14 cellular contexts compared by ENCODE assay signal in genomic region chr15:71080705-71081104, GRCh38. TPM values are rescaled to one million over a fixed set of nuclear protein-coding genes. Genes with fewer than 3 reads are reported as not detected.
DNase-seq lines count a peak whose midpoint lies in the region; ATAC-seq and TF ChIP-seq lines count a peak whose summit lies in the region.
"Had no signal": no experiment of that assay in that cellular context is flagged by ENCODE, and none has a peak within 500 bp of the region (broad histone marks: within the 10 kb centered on the region; RNA-seq: fewer than 3 reads in every experiment).

No MANE protein-coding gene starts in this region.

- TF ChIP-seq CTCF in HFFc6 (IDR thresholded peaks at IDR 0.05) (no peak), astrocyte of the spinal cord (IDR thresholded peaks at IDR 0.05; ENCODE audit: low read depth, low read length) (no peak)
- no peak for TF ChIP-seq CTCF in CD8-positive, alpha-beta T cell (IDR thresholded peaks at IDR 0.05)

- H3K4me3 ChIP-seq in astrocyte of the spinal cord (ENCODE audit: low read depth, low read length) (no peak overlapping the region), aorta (ENCODE audit: low read length in 2 of 2) (no peak overlapping the region)
- no peak overlapping the region for H3K4me3 ChIP-seq in CD8-positive, alpha-beta T cell (ENCODE audit: low read depth, low read length)
- H3K4me3 ChIP-seq: right atrium auricular region, SK-N-MC had no signal

- H3K27ac ChIP-seq in aorta (ENCODE audit: low read depth in 1 of 2, low read length in 2 of 2): peak overlapping the region; percentile 23 to 81
- H3K27ac ChIP-seq in CD8-positive, alpha-beta T cell (ENCODE audit: low read depth, low read length): no peak overlapping the region
- H3K27ac ChIP-seq: right atrium auricular region, SK-N-MC had no signal

- peak overlapping the region; percentile 83 for H3K27ac Mint-ChIP-seq in HFFc6
- no peak overlapping the region for H3K27ac Mint-ChIP-seq in CD8-positive, alpha-beta T cell
- H3K27ac Mint-ChIP-seq: WTC11 had no signal

- H3K9me3 Mint-ChIP-seq in HFFc6: no peaks in the 10 kb centered on the region
- H3K9me3 Mint-ChIP-seq in CD8-positive, alpha-beta T cell: no peaks in the 10 kb centered on the region
- no peaks in the 10 kb centered on the region for H3K9me3 Mint-ChIP-seq in activated T-cell treated with anti-CD3 and anti-CD28 coated beads, Interleukin-2, amount 50 U/mL, for 4 hours

- CTCF ChIA-PET in CD8-positive, alpha-beta T cell (lab: Charles Lee): no interaction called here

- H3K4me1 ChIP-seq in aorta (ENCODE audit: control insufficient read depth in 1 of 2, insufficient read depth in 2 of 2, low read length in 2 of 2): peaks cover 3 to 4% of the 10 kb centered on the region in 2 donors
- no peaks in the 10 kb centered on the region for H3K4me1 ChIP-seq in CD8-positive, alpha-beta T cell (ENCODE audit: insufficient read depth, low read length)

- H3K27me3 Mint-ChIP-seq in HFFc6 (ENCODE audit: insufficient read depth): peaks cover 2% of the 10 kb centered on the region
- H3K27me3 Mint-ChIP-seq in CD8-positive, alpha-beta T cell (ENCODE audit: low read depth): peaks cover 30% of the 10 kb centered on the region
- H3K27me3 Mint-ChIP-seq in activated T-cell treated with anti-CD3 and anti-CD28 coated beads, Interleukin-2, amount 50 U/mL, for 4 hours (ENCODE audit: low read depth): peaks cover 24% of the 10 kb centered on the region

- intact Hi-C loops in aorta (cut with DNase I): no loop called here
- intact Hi-C loops in CD8-positive, alpha-beta T cell (cut with DNase I, micrococcal nuclease): no loop called here

- 3 to 4% methylated on average over 1 of the region's 1 CpG for WGBS in aorta, 2 donors

- in situ Hi-C loops in astrocyte of the spinal cord (cut with HindIII; ENCODE audit: low sequenced_read_pairs): no loop called here

- H3K4me1 Mint-ChIP-seq in HFFc6 (ENCODE audit: low read depth): peaks cover 33% of the 10 kb centered on the region
- H3K4me1 Mint-ChIP-seq in CD8-positive, alpha-beta T cell (ENCODE audit: low read depth): no peaks in the 10 kb centered on the region
- H3K4me1 Mint-ChIP-seq in activated T-cell treated with anti-CD3 and anti-CD28 coated beads, Interleukin-2, amount 50 U/mL, for 4 hours (ENCODE audit: low read depth): no peaks in the 10 kb centered on the region

- H3K36me3 Mint-ChIP-seq in HFFc6 (ENCODE audit: low read depth): 0 out of 2 replicates have a peak, but pooled peaks cover 4% of the 10 kb centered on the region
- no peaks in the 10 kb centered on the region for H3K36me3 Mint-ChIP-seq in CD8-positive, alpha-beta T cell
- no peaks in the 10 kb centered on the region for H3K36me3 Mint-ChIP-seq in activated T-cell treated with anti-CD3 and anti-CD28 coated beads, Interleukin-2, amount 50 U/mL, for 4 hours (ENCODE audit: insufficient read depth)
- H3K36me3 Mint-ChIP-seq: WTC11 had no signal

- ATAC-seq in aorta (ENCODE audit: low FRiP score): no peak
- ATAC-seq in CD8-positive, alpha-beta T cell: no peak
- no peak for ATAC-seq in activated T-cell treated with anti-CD3 and anti-CD28 coated beads, Interleukin-2, amount 50 U/mL, for 4 hours
- ATAC-seq: WTC11 had no signal

- POLR2A ChIA-PET in CD8-positive, alpha-beta T cell (lab: Charles Lee): no interaction called here

- peak overlapping the region; percentile 45; the same call in 1 of the 2 replicates for H3K4me3 Mint-ChIP-seq in HFFc6
- no peak overlapping the region for H3K4me3 Mint-ChIP-seq in CD8-positive, alpha-beta T cell
- no peak overlapping the region for H3K4me3 Mint-ChIP-seq in activated T-cell treated with anti-CD3 and anti-CD28 coated beads, Interleukin-2, amount 50 U/mL, for 4 hours
- H3K4me3 Mint-ChIP-seq: WTC11 had no signal

- no peaks in the 10 kb centered on the region for H3K27me3 ChIP-seq in aorta (ENCODE audit: control insufficient read depth in 1 of 2, insufficient read depth in 2 of 2, low read length in 1 of 2)
- H3K27me3 ChIP-seq in CD8-positive, alpha-beta T cell (ENCODE audit: insufficient read depth, low read length): peaks cover 3% of the 10 kb centered on the region
- H3K27me3 ChIP-seq: right atrium auricular region had no signal

- peak; percentile 80 for DNase-seq in HFFc6
- DNase-seq in astrocyte of the spinal cord (ENCODE audit: low read depth, low spot score): peak; percentile 61
- DNase-seq in iris pigment epithelial cell (ENCODE audit: low read depth): peak; percentile 98
- no peak for DNase-seq in aorta
- DNase-seq in CD8-positive, alpha-beta T cell: no peak
- no peak for DNase-seq in activated T-cell treated with anti-CD3 and anti-CD28 coated beads, Interleukin-2, amount 50 U/mL, for 4 hours
- no peak for DNase-seq in midbrain (lab: John Stamatoyannopoulos, UW)
- DNase-seq: activated CD8-positive, alpha-beta memory T cell treated with anti-CD3 and anti-CD28 coated beads, Interleukin-2, amount 50 U/mL, for 48 hours; anterior cingulate cortex; NCI-H146; NCI-H774 had no signal

- no peaks in the 10 kb centered on the region for H3K9me3 ChIP-seq in aorta (ENCODE audit: control insufficient read depth, low read length)
- H3K9me3 ChIP-seq in CD8-positive, alpha-beta T cell (ENCODE audit: low read length): no peaks in the 10 kb centered on the region
- H3K9me3 ChIP-seq: right atrium auricular region had no signal

- H3K36me3 ChIP-seq in aorta (ENCODE audit: control insufficient read depth in 1 of 2, insufficient read depth in 2 of 2, low read length in 1 of 2): no peaks in the 10 kb centered on the region
- H3K36me3 ChIP-seq in CD8-positive, alpha-beta T cell (ENCODE audit: insufficient read depth, low read length): no peaks in the 10 kb centered on the region
- H3K36me3 ChIP-seq: right atrium auricular region had no signal

RNA-seq across cellular contexts. Expression of gene THSD4, which starts 34.6 kb away (rescaled TPM):
- 10 to 100 TPM; 32.7 to 39.1 (median 36.4) TPM for total RNA-seq in HFFc6 (2021; fragmentation: NEBNext Ultra II Directional; extraction: Animal tissue kit (Norgen Biotek cat#: 25700))
- total RNA-seq in aorta: 100 to 1,000 TPM in 1 of 2 donors, 10 to 100 TPM in 1; 53.8 to 143 TPM
- 1 to 10 TPM; 6.3 to 6.9 TPM for polyA plus RNA-seq in aorta
- total RNA-seq in CD8-positive, alpha-beta T cell: not detected
- total RNA-seq in activated T-cell treated with anti-CD3 and anti-CD28 coated beads, Interleukin-2, amount 50 U/mL, for 4 hours: under 1 TPM; 0.08 to 0.16 (median 0.11) TPM

Comparison
In these comparisons a context has a peak if more than half of its experiments do, and no peak if none do; other contexts are left out.
1. DNase-seq: peak in HFFc6 (single experiment), astrocyte of the spinal cord (single experiment) and iris pigment epithelial cell (single experiment); none in aorta (0 of 2), CD8-positive, alpha-beta T cell (0 of 7), activated T-cell treated with anti-CD3 and anti-CD28 coated beads, Interleukin-2, amount 50 U/mL, for 4 hours (single experiment) and midbrain (single experiment).
2. RNA of gene THSD4, which starts 34.6 kb away (total RNA-seq): 53.8 to 143 TPM in aorta and 32.7 to 39.1 TPM in HFFc6; 0.08 to 0.16 TPM in activated T-cell treated with anti-CD3 and anti-CD28 coated beads, Interleukin-2, amount 50 U/mL, for 4 hours and not detected in CD8-positive, alpha-beta T cell; every median in the first group is over 10 times any median in the second.